In the genomic region with DNA sequence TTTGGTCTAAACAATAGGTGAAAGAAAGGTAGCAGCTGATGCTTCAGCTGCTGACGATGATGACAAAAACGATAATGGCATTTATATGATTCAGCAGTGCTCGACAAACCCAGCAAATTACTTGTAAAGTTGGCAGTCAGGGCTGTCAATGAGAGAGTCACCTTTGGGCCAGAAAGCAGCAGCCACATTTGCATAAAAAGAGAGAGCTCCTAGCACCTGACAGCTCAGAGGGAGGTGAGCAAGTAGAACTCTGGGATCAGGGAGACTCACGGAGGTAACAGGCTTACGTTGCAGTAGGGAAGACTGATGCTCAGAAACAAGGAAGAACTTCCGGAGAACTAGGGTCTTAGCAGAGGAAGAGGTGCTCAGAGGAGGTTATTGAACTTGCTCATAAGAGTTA, we compare ENCODE assay signal across 15 cellular contexts.
DNase-seq lines count a peak whose midpoint lies in the region; ATAC-seq and TF ChIP-seq lines count a peak whose summit lies in the region.
"Had no signal": no experiment of that assay in that cellular context is flagged by ENCODE, and none has a peak within 500 bp of the region (broad histone marks: within the 10 kb centered on the region; RNA-seq: fewer than 3 reads in every experiment).

No MANE protein-coding gene starts in this region.

- H3K4me3 ChIP-seq in H7 (ENCODE audit: insufficient read depth, low read depth, low read length): no peak overlapping the region
- H3K4me3 ChIP-seq: SJCRH30 had no signal

- peaks cover 5% of the 10 kb centered on the region for H3K4me1 Mint-ChIP-seq in nephron progenitor cell

- H3K9me3 Mint-ChIP-seq in nephron progenitor cell: no peaks in the 10 kb centered on the region
- H3K9me3 Mint-ChIP-seq: CD4-positive, alpha-beta T cell; T-helper 1 cell treated with Interleukin-12 subunit alpha and Interleukin-12 subunit beta and Interleukin-4 antibody, amounts not matched to agents 30 μg/mL and 1 μg/mL, for 36 hours had no signal

- no peaks in the 10 kb centered on the region for H3K36me3 Mint-ChIP-seq in nephron progenitor cell (ENCODE audit: low read depth)

- H3K27ac Mint-ChIP-seq in nephron progenitor cell: peak overlapping the region; percentile 15
- H3K27ac Mint-ChIP-seq: CD4-positive, alpha-beta T cell; T-helper 1 cell treated with Interleukin-12 subunit alpha and Interleukin-12 subunit beta and Interleukin-4 antibody, amounts not matched to agents 30 μg/mL and 1 μg/mL, for 36 hours had no signal

- H3K27me3 Mint-ChIP-seq in nephron progenitor cell (ENCODE audit: low read depth, poor library complexity): peaks cover 18% of the 10 kb centered on the region
- H3K27me3 Mint-ChIP-seq: CD4-positive, alpha-beta T cell had no signal

- DNase-seq in NCI-H1417 (lab: John Stamatoyannopoulos, UW) (peak in 2 of 3 experiments; percentile 3 to 43), NCI-H1417 treated with DMSO at 0.1 percent for 48 hours (lab: John Stamatoyannopoulos, UW) (no peak), H7 (peak; percentile 37), NCI-H69 (lab: John Stamatoyannopoulos, UW) (peak; percentile 56), nephron progenitor cell (no peak), kidney glomerular epithelial cell (lab: John Stamatoyannopoulos, UW) (no peak)
- DNase-seq: Calu3; CD4-positive, alpha-beta T cell; MV-4-11; NCI-H2171; NCI-H446 treated with DMSO at 0.1 percent for 48 hours; SJCRH30 had no signal

- H3K36me3 ChIP-seq in H7 (replicated peaks; ENCODE audit: control insufficient read depth, insufficient read depth, low read length): no peaks in the 10 kb centered on the region
- H3K36me3 ChIP-seq: SJCRH30 had no signal

- H3K4me3 Mint-ChIP-seq in nephron progenitor cell: no peak overlapping the region
- H3K4me3 Mint-ChIP-seq: CD4-positive, alpha-beta T cell; T-helper 1 cell treated with Interleukin-12 subunit alpha and Interleukin-12 subunit beta and Interleukin-4 antibody, amounts not matched to agents 30 μg/mL and 1 μg/mL, for 36 hours had no signal

- H3K27me3 ChIP-seq in H7 (ENCODE audit: control insufficient read depth, insufficient read depth, low read length): no peaks in the 10 kb centered on the region; the same call in 1 of the 2 replicates
- H3K27me3 ChIP-seq: SJCRH30 had no signal

- no peak for ATAC-seq in HG02981 (IDR thresholded peaks at IDR 0.05; ENCODE audit: unreplicated experiment)
- ATAC-seq: Panc1 had no signal

- no peak for TF ChIP-seq CTCF in nephron progenitor cell (IDR thresholded peaks at IDR 0.05)

Comparison
In these comparisons a context has a peak if more than half of its experiments do, and no peak if none do; other contexts are left out.
1. DNase-seq: peak in NCI-H1417 (2 of 3), H7 (single experiment) and NCI-H69 (single experiment); none in NCI-H1417 treated with DMSO at 0.1 percent for 48 hours (single experiment), nephron progenitor cell (single experiment) and kidney glomerular epithelial cell (single experiment).